In the genomic region with DNA sequence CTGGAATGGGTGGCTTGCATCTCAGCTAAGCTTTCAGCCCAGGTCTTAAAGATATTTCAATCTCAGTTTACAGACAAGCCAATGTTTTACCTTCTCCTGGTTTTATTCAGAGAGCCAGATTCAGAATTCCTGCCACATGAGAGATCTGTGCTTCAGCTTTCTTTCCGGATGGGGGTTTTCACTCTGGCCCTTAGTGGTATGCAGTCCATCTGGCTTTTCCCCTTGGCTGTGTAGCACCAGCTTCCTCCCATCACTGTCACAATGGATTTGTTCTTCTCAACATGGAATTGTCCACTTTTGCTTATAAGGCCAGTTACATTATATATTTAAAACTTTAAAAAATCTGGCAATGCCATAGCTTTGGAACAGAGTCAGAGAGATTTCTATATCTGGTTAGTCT, we compare ENCODE assay signal across 18 cellular contexts.
"Had no signal": no experiment of that assay in that cellular context is flagged by ENCODE, and none has a peak within 500 bp of the region (broad histone marks: within the 10 kb centered on the region; RNA-seq: fewer than 3 reads in every experiment).

No MANE protein-coding gene starts in this region.

- H3K4me1 ChIP-seq: gastrocnemius medialis, heart right ventricle, upper lobe of left lung had no signal

- H3K9me3 ChIP-seq: gastrocnemius medialis, heart right ventricle, upper lobe of left lung had no signal

- H3K36me3 ChIP-seq: gastrocnemius medialis, heart right ventricle, upper lobe of left lung had no signal

- H3K4me3 Mint-ChIP-seq: activated B cell treated with CpG ODN at 0.5 μM for 24 hours; activated CD4-positive, alpha-beta T cell treated with anti-CD3 and anti-CD28 coated beads, Interleukin-2, amount 10 ng/mL, durations not matched to agents 24 days and 14 days; activated T-helper 17 cell treated with anti-CD3 and anti-CD28 coated beads, Interleukin-2, amount 50 U/mL, for 72 hours; brain; naive thymus-derived CD8-positive, alpha-beta T cell had no signal

- H3K27ac Mint-ChIP-seq: activated B cell treated with CpG ODN at 0.5 μM for 24 hours; activated CD4-positive, alpha-beta T cell treated with anti-CD3 and anti-CD28 coated beads, Interleukin-2, amount 10 ng/mL, durations not matched to agents 24 days and 14 days; activated T-helper 17 cell treated with anti-CD3 and anti-CD28 coated beads, Interleukin-2, amount 50 U/mL, for 72 hours; brain had no signal

- H3K9me3 Mint-ChIP-seq: activated B cell treated with CpG ODN at 0.5 μM for 24 hours; activated T-helper 17 cell treated with anti-CD3 and anti-CD28 coated beads, Interleukin-2, amount 50 U/mL, for 72 hours; naive thymus-derived CD8-positive, alpha-beta T cell had no signal

- ATAC-seq: activated T-helper 17 cell treated with anti-CD3 and anti-CD28 coated beads, Interleukin-2, amount 50 U/mL, for 72 hours; esophagus mucosa; gastrocnemius medialis; heart right ventricle; left ventricle myocardium superior; naive thymus-derived CD8-positive, alpha-beta T cell; sciatic nerve had no signal

- DNase-seq: activated B cell treated with CpG ODN at 0.5 μM for 24 hours; activated CD4-positive, alpha-beta T cell treated with anti-CD3 and anti-CD28 coated beads, Interleukin-2, amount 10 ng/mL, durations not matched to agents 24 days and 14 days; activated naive CD4-positive, alpha-beta T cell treated with anti-CD3 and anti-CD28 coated beads, Interleukin-2, amount 50 U/mL, for 16 hours; dorsolateral prefrontal cortex; gastrocnemius medialis; heart right ventricle; left ventricle myocardium superior; naive thymus-derived CD8-positive, alpha-beta T cell; stimulated activated CD4-positive, alpha-beta T cell treated with anti-CD3 and anti-CD28 coated beads, Interleukin-12 subunit alpha, Interleukin-12 subunit beta, amount 100 ng/mL, for 4 hours; stimulated activated CD4-positive, alpha-beta T cell treated with anti-CD3 and anti-CD28 coated beads, Interleukin-2, amount 100 ng/mL, for 48 hours; stimulated activated naive CD4-positive, alpha-beta T cell treated with Interleukin-2 at 50 U/mL for 16 hours; upper lobe of left lung had no signal

- H3K27me3 ChIP-seq: gastrocnemius medialis, heart right ventricle, upper lobe of left lung had no signal

- H3K36me3 Mint-ChIP-seq: brain; naive thymus-derived CD8-positive, alpha-beta T cell had no signal

- H3K27me3 Mint-ChIP-seq: activated B cell treated with CpG ODN at 0.5 μM for 24 hours had no signal

- FAIRE-seq: keratinocyte had no signal

- H3K27ac ChIP-seq: dorsolateral prefrontal cortex, gastrocnemius medialis, heart right ventricle, SK-N-MC, upper lobe of left lung had no signal

- H3K4me3 ChIP-seq: dorsolateral prefrontal cortex, gastrocnemius medialis, heart right ventricle, SK-N-MC, upper lobe of left lung had no signal
